ENCODE assay signal across 14 cellular contexts in the genomic region with DNA sequence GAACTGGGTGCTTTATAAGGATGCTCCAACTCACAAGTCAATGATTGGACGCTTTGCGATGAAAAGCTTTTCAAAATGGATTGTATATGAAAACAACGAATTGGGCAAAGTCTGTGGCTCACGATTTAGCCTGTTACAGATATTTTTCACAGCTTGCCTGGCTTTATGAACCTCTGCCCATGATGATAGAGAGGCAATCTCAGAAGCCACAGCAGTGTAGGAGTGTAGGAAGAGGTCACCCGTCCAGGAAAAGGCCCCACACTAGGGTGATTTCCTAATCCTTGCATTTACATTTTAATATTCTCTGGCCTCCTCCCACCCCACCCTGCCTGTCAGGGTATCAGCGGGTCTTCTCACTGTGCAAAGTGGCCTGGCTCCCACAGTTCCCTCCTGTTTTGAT.
"Had no signal": no experiment of that assay in that cellular context is flagged by ENCODE, and none has a peak within 500 bp of the region (broad histone marks: within the 10 kb centered on the region; RNA-seq: fewer than 3 reads in every experiment).

No MANE protein-coding gene starts in this region.

- H3K36me3 ChIP-seq: neural progenitor cell, thoracic aorta had no signal

- H3K27ac Mint-ChIP-seq: neural progenitor cell, progenitor cell of endocrine pancreas had no signal

- H3K4me3 ChIP-seq: left ventricle myocardium inferior, neural progenitor cell, thoracic aorta had no signal

- H3K4me1 ChIP-seq: neural progenitor cell had no signal

- H3K36me3 Mint-ChIP-seq: activated naive CD4-positive, alpha-beta T cell treated with anti-CD3 and anti-CD28 coated beads, Interleukin-2, amount 50 U/mL, for 72 hours had no signal

- H3K4me3 Mint-ChIP-seq: neural progenitor cell; stimulated activated naive B cell treated with anti-CD40 and anti-IgM and Interleukin-4, amounts not matched to agents 10 μg/mL and 1 μg/mL and 100 μg/mL, for 72 hours had no signal

- H3K9me3 ChIP-seq: left ventricle myocardium inferior, thoracic aorta had no signal

- ATAC-seq: activated naive CD4-positive, alpha-beta T cell treated with anti-CD3 and anti-CD28 coated beads, Interleukin-2, amount 50 U/mL, for 72 hours; stimulated activated naive B cell treated with anti-CD40 and anti-IgM and Interleukin-4, amounts not matched to agents 10 μg/mL and 1 μg/mL and 100 μg/mL, for 72 hours had no signal

- DNase-seq: activated CD4-positive, alpha-beta T cell treated with anti-CD3 and anti-CD28 coated beads for 1 hour; activated CD8-positive, alpha-beta memory T cell treated with anti-CD3 and anti-CD28 coated beads for 24 hours; activated CD8-positive, alpha-beta memory T cell treated with anti-CD3 and anti-CD28 coated beads, Interleukin-2, amount 50 U/mL, for 48 hours; activated gamma-delta T cell; amygdala; left ventricle myocardium inferior; mammary epithelial cell; stimulated activated naive B cell treated with anti-CD40 and anti-IgM and Interleukin-4, amounts not matched to agents 10 μg/mL and 1 μg/mL and 100 μg/mL, for 72 hours; T1000 had no signal

- H3K27me3 ChIP-seq: neural progenitor cell had no signal

- H3K9me3 Mint-ChIP-seq: activated naive CD4-positive, alpha-beta T cell treated with anti-CD3 and anti-CD28 coated beads, Interleukin-2, amount 50 U/mL, for 72 hours; neural progenitor cell; stimulated activated naive B cell treated with anti-CD40 and anti-IgM and Interleukin-4, amounts not matched to agents 10 μg/mL and 1 μg/mL and 100 μg/mL, for 72 hours had no signal

- H3K27me3 Mint-ChIP-seq: stimulated activated naive B cell treated with anti-CD40 and anti-IgM and Interleukin-4, amounts not matched to agents 10 μg/mL and 1 μg/mL and 100 μg/mL, for 72 hours had no signal

- H3K27ac ChIP-seq: left ventricle myocardium inferior, neural progenitor cell, thoracic aorta, VCaP had no signal
